ENCODE assay signal across 31 cellular contexts in the genomic region with DNA sequence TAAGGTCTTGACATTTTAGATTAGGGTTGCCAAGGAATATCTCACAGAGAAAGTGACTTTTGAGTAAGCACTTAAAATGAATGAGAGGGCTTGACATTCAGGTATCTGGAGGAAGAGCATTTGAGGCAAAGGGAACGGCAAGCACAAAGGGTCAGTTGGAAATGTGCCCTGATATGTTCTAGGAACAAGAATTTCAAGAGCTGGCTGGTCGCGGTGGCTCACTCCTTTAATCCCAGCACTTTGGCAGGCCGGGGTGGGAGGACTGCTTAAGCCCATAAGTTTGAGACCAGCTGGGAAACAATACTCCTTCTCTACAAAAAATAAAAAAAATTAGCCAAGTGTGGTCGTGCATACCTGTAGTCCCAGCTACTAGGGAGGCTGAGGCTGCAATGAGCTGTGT. TPM values are rescaled to one million over a fixed set of nuclear protein-coding genes. Genes with fewer than 3 reads are reported as not detected.
DNase-seq lines count a peak whose midpoint lies in the region; ATAC-seq, FAIRE-seq and TF ChIP-seq lines count a peak whose summit lies in the region.
"Had no signal": no experiment of that assay in that cellular context is flagged by ENCODE, and none has a peak within 500 bp of the region (broad histone marks: within the 10 kb centered on the region; RNA-seq: fewer than 3 reads in every experiment).

No MANE protein-coding gene starts in this region.

- in situ Hi-C loops in K562 (cut with MboI) = no loop called here

- no peaks in the 10 kb centered on the region for H3K9me3 ChIP-seq in K562 (replicated peaks; ENCODE audit: control insufficient read depth, insufficient read depth, low read depth, low read length)
- H3K9me3 ChIP-seq in liver (ENCODE audit: control insufficient read depth in 4 of 4, low read length in 3 of 4) = no peaks in the 10 kb centered on the region
- no peaks in the 10 kb centered on the region for H3K9me3 ChIP-seq in stomach
- H3K9me3 ChIP-seq: pancreas, suprapubic skin had no signal

- no peaks in the 10 kb centered on the region for H3K27me3 Mint-ChIP-seq in activated CD4-positive, alpha-beta T cell treated with anti-CD3 and anti-CD28 coated beads, Interleukin-2, amount 10 ng/mL, durations not matched to agents 7 days and 5 days
- H3K27me3 Mint-ChIP-seq: activated CD4-positive, alpha-beta memory T cell treated with anti-CD3 and anti-CD28 coated beads, Interleukin-2, amount 10 ng/mL, durations not matched to agents 7 days and 5 days; IgD-negative memory B cell had no signal

- ATAC-seq in K562 (peak; percentile 44), HG03025 (IDR thresholded peaks at IDR 0.05; ENCODE audit: low FRiP score, unreplicated experiment) (no peak)

- H3K4me2 ChIP-seq in K562 (ENCODE audit: insufficient read depth, low read length) = peak overlapping the region; percentile 7; the same call in 1 of the 2 replicates
- H3K4me2 ChIP-seq: PC-9, smooth muscle cell had no signal

- H3K9me3 Mint-ChIP-seq in activated CD4-positive, alpha-beta T cell treated with anti-CD3 and anti-CD28 coated beads, Interleukin-2, amount 10 ng/mL, durations not matched to agents 7 days and 5 days = no peaks in the 10 kb centered on the region
- H3K9me3 Mint-ChIP-seq: activated CD4-positive, alpha-beta memory T cell treated with anti-CD3 and anti-CD28 coated beads, Interleukin-2, amount 10 ng/mL, durations not matched to agents 7 days and 5 days; IgD-negative memory B cell had no signal

- 27% methylated on average over 5 of the region's 5 CpGs for WGBS in K562 (ENCODE audit: insufficient coverage, low coverage, missing lambda C conversion rate)
- WGBS in liver = 43% methylated on average over 5 of the region's 5 CpGs
- WGBS in stomach, 5 donors = 19 to 36% (median 22%) methylated on average over 5 of the region's 5 CpGs

- peaks cover 5 to 9% of the 10 kb centered on the region in 2 experiments for H3K4me1 ChIP-seq in K562 (replicated peaks in 1 of 2; ENCODE audit: control insufficient read depth in 2 of 2, insufficient read depth in 2 of 2, low read length in 2 of 2)
- H3K4me1 ChIP-seq in liver (ENCODE audit: control insufficient read depth in 4 of 4, insufficient read depth in 4 of 4, low read length in 3 of 4) = peaks cover 3 to 44% (median 14%) of the 10 kb centered on the region in 4 donors
- H3K4me1 ChIP-seq in stomach = peaks cover 0 to 43% (median 26%) of the 10 kb centered on the region in 4 donors
- H3K4me1 ChIP-seq: suprapubic skin had no signal

- no peak overlapping the region for H3K4me3 Mint-ChIP-seq in activated CD4-positive, alpha-beta T cell treated with anti-CD3 and anti-CD28 coated beads, Interleukin-2, amount 10 ng/mL, durations not matched to agents 7 days and 5 days
- H3K4me3 Mint-ChIP-seq: activated CD4-positive, alpha-beta memory T cell treated with anti-CD3 and anti-CD28 coated beads, Interleukin-2, amount 10 ng/mL, durations not matched to agents 7 days and 5 days; CD14-positive monocyte had no signal

- H2AFZ ChIP-seq in K562 (ENCODE audit: low read depth, low read length) = no peak overlapping the region
- H2AFZ ChIP-seq: PC-9 had no signal

- CTCF ChIA-PET in K562 (lab: Yijun Ruan, JAX; ENCODE audit: low intra/inter-chr PET ratio) = no interaction called here
- CTCF ChIA-PET in activated CD4-positive, alpha-beta T cell treated with anti-CD3 and anti-CD28 coated beads, Interleukin-2, amount 10 ng/mL, durations not matched to agents 7 days and 5 days (lab: Charles Lee) = no interaction called here

- no peak for TF ChIP-seq EP300 in K562 (IDR thresholded peaks at IDR 0.05; ENCODE audit: low read length)
- TF ChIP-seq EP300 in stomach (IDR thresholded peaks at IDR 0.05) = no peak

- TF ChIP-seq POLR2A in K562 (conservative IDR thresholded peaks at IDR 0.05) = no peak
- TF ChIP-seq POLR2A in stomach (IDR thresholded peaks at IDR 0.05) = no peak

- TF ChIP-seq CTCF in K562 (IDR thresholded peaks at IDR 0.05 in 2 of 3, conservative IDR thresholded peaks at IDR 0.05 in 1 of 3; ENCODE audit: insufficient read depth in 2 of 3, low read depth in 1 of 3, low read length in 3 of 3) = no peak
- TF ChIP-seq CTCF in liver (IDR thresholded peaks at IDR 0.05; ENCODE audit: low read depth, low read length, missing input control) = no peak
- TF ChIP-seq CTCF in stomach (IDR thresholded peaks at IDR 0.05) = no peak

- H3K27ac ChIP-seq in K562 (ENCODE audit: extremely low read depth, low read depth, low read length) = peak overlapping the region; percentile 12; the same call in 1 of the 3 replicates
- peak overlapping the region; percentile 56 to 57 for H3K27ac ChIP-seq in liver (ENCODE audit: low read depth in 1 of 2, low read length in 2 of 2)
- H3K27ac ChIP-seq in stomach = peak overlapping the region in 2 of 5 donors; percentile 3 to 7
- H3K27ac ChIP-seq: coronary artery, pancreas, suprapubic skin had no signal

- H3K27ac Mint-ChIP-seq in activated CD4-positive, alpha-beta T cell treated with anti-CD3 and anti-CD28 coated beads, Interleukin-2, amount 10 ng/mL, durations not matched to agents 7 days and 5 days = no peak overlapping the region
- H3K27ac Mint-ChIP-seq: activated CD4-positive, alpha-beta memory T cell treated with anti-CD3 and anti-CD28 coated beads, Interleukin-2, amount 10 ng/mL, durations not matched to agents 7 days and 5 days; CD14-positive monocyte had no signal

- peaks cover 84% of the 10 kb centered on the region for H3K79me2 ChIP-seq in K562 (ENCODE audit: control insufficient read depth, insufficient read depth, low read length)

- POLR2A ChIA-PET in K562 (lab: Yijun Ruan, JAX) = interaction anchor here (0.7 kb wide), 1 partner anchor 309 kb away, joined by 3 read pairs; no protein-coding TSS in a partner anchor
- POLR2A ChIA-PET in activated CD4-positive, alpha-beta T cell treated with anti-CD3 and anti-CD28 coated beads, Interleukin-2, amount 10 ng/mL, durations not matched to agents 7 days and 5 days (lab: Charles Lee) = interaction anchor here (0.7 kb wide), 1 partner anchor 39 kb away, joined by 3 read pairs; no protein-coding TSS in a partner anchor

- H4K20me1 ChIP-seq in K562 (replicated peaks; ENCODE audit: control insufficient read depth, insufficient read depth, low read length) = no peaks in the 10 kb centered on the region

- intact Hi-C loops in K562 (cut with micrococcal nuclease) (loop anchor here (10.0 kb wide), 1 partner anchor 212 kb away; the partner anchor contains the start of gene INIP), stomach (cut with DNase I; ENCODE audit: low total_unique reads) (no loop called here)

- H3K4me3 ChIP-seq in K562 (no peak overlapping the region), liver (ENCODE audit: low read depth in 1 of 3, low read length in 3 of 3) (no peak overlapping the region), stomach (no peak overlapping the region)
- H3K4me3 ChIP-seq: coronary artery, pancreas, PC-9, smooth muscle cell, suprapubic skin had no signal

- BruUV-seq in K562 (replicated peaks; lab: Mats Ljungman, UMichigan) = no TSS peak

- H3K9ac ChIP-seq in K562 (ENCODE audit: insufficient read depth in 1 of 2, low read depth in 2 of 2, low read length in 2 of 2) (peak overlapping the region in 1 of 2 experiments; percentile 78; a peak in 1 of 4 replicates), liver (ENCODE audit: low read depth in 1 of 2, low read length in 2 of 2) (no peak overlapping the region)

- DNase-seq in NCI-H510A treated with DMSO at 0.1 percent for 48 hours (lab: John Stamatoyannopoulos, UW) = peak; percentile 30
- DNase-seq in NCI-H510A (lab: John Stamatoyannopoulos, UW) = no peak
- peak in 1 of 4 experiments; percentile 30 for DNase-seq in K562 (ENCODE audit: extremely low read depth in 1 of 4, low spot score in 3 of 4)
- peak; percentile 74 for DNase-seq in stomach
- DNase-seq in activated CD4-positive, alpha-beta T cell treated with anti-CD3 and anti-CD28 coated beads, Interleukin-2, amount 10 ng/mL, durations not matched to agents 7 days and 5 days = no peak
- no peak for DNase-seq in dermis blood vessel endothelial cell
- DNase-seq: 8988T; activated CD4-positive, alpha-beta memory T cell treated with anti-CD3 and anti-CD28 coated beads, Interleukin-2, amount 10 ng/mL, durations not matched to agents 7 days and 5 days; activated CD4-positive, CD25-positive, alpha-beta regulatory T cell treated with anti-CD3 and anti-CD28 coated beads, Interleukin-2, amount 50 U/mL, for 72 hours; activated CD8-positive, alpha-beta memory T cell treated with anti-CD3 and anti-CD28 coated beads, Interleukin-2, amount 50 U/mL, for 4 hours; activated naive CD4-positive, alpha-beta T cell treated with Interleukin-2 at 50 U/mL for 16 hours; effector memory CD4-positive, alpha-beta T cell; erythroblast; glutamatergic neuron; H7; NCI-H1092 treated with DMSO at 0.1 percent for 48 hours; NCI-H187 treated with DMSO at 0.1 percent for 48 hours; NCI-H2171 treated with DMSO at 0.1 percent for 48 hours; NCI-H524; pancreas; PC-9; retina; stimulated activated naive CD4-positive, alpha-beta T cell had no signal

- H3K36me3 ChIP-seq in K562 (ENCODE audit: control insufficient read depth, insufficient read depth, low read length) (0 out of 3 replicates have a peak, but pooled peaks cover 3% of the 10 kb centered on the region), liver (ENCODE audit: control insufficient read depth in 4 of 4, insufficient read depth in 3 of 4, low read depth in 1 of 4, low read length in 3 of 4) (no peaks in the 10 kb centered on the region), stomach (no peaks in the 10 kb centered on the region)
- H3K36me3 ChIP-seq: pancreas, suprapubic skin had no signal

- FAIRE-seq in K562 (lab: Jason Lieb, UNC) = no peak
- FAIRE-seq: GM18507, pancreas had no signal

- H3K4me1 Mint-ChIP-seq in activated CD4-positive, alpha-beta T cell treated with anti-CD3 and anti-CD28 coated beads, Interleukin-2, amount 10 ng/mL, durations not matched to agents 7 days and 5 days = peaks cover 1% of the 10 kb centered on the region
- H3K4me1 Mint-ChIP-seq: activated CD4-positive, alpha-beta memory T cell treated with anti-CD3 and anti-CD28 coated beads, Interleukin-2, amount 10 ng/mL, durations not matched to agents 7 days and 5 days; IgD-negative memory B cell had no signal

- TF ChIP-seq RAD21 in K562 (CRISPR knock-in tag; conservative IDR thresholded peaks at IDR 0.05 in 1 of 2, IDR thresholded peaks at IDR 0.05 in 1 of 2) (no peak), liver (IDR thresholded peaks at IDR 0.05) (no peak)

- no peaks in the 10 kb centered on the region for H3K36me3 Mint-ChIP-seq in activated CD4-positive, alpha-beta T cell treated with anti-CD3 and anti-CD28 coated beads, Interleukin-2, amount 10 ng/mL, durations not matched to agents 7 days and 5 days (ENCODE audit: low read depth)

- H3K9me1 ChIP-seq in K562 (ENCODE audit: control insufficient read depth, insufficient read depth, low read length) = no peaks in the 10 kb centered on the region

- no peaks in the 10 kb centered on the region for H3K27me3 ChIP-seq in K562 (ENCODE audit: control insufficient read depth in 2 of 2, insufficient read depth in 2 of 2, low read length in 2 of 2)
- H3K27me3 ChIP-seq in liver (ENCODE audit: control insufficient read depth in 4 of 4, insufficient read depth in 4 of 4, low read length in 3 of 4) = no peaks in the 10 kb centered on the region
- H3K27me3 ChIP-seq in stomach = no peaks in the 10 kb centered on the region
- H3K27me3 ChIP-seq: pancreas, suprapubic skin had no signal

RNA-seq across cellular contexts. Expression of gene KIAA1958, which starts 16.5 kb away (rescaled TPM):
- 49.8 and 66.2 TPM in 2 replicates for total RNA-seq in K562 (2011; cell fraction: chromatin; rRNA removed; ENCODE audit: low replicate concordance)
- 22.5 and 29.5 TPM in 2 replicates for total RNA-seq in K562 (2011; cell fraction: nucleolus; rRNA removed)
- 30.6 and 35.2 TPM in 2 replicates for total RNA-seq in K562 (2011; cell fraction: nucleoplasm; rRNA removed)
- total RNA-seq in K562 (2014; rRNA removed) (5.8 and 5.9 TPM in 2 replicates), K562 (2014; rRNA removed; fragmentation: Illumina TruSeq; extraction: Trizol) (10.2 and 10.8 TPM in 2 replicates), K562 (2015; rRNA removed; fragmentation: Illumina TruSeq; extraction: Trizol) (10.1 TPM in 2 replicates), K562 (2021) (14.4 and 16.0 TPM in 2 replicates), liver (1 to 10 TPM; 4.5 to 7.1 TPM), stomach (10 to 100 TPM; 11.7 to 77.7 (median 19.4) TPM), dermis blood vessel endothelial cell (2.0 and 3.6 TPM in 2 replicates)
- polyA plus RNA-seq in K562 (2011; rRNA removed) (10.5 and 13.2 TPM in 2 replicates), K562 (2014; fragmentation: Illumina TruSeq; extraction: Trizol) (11.6 and 12.8 TPM in 2 replicates), K562 (2014; fragmentation: Nextera tagmentation; extraction: Ambion mirVana) (1 to 10 TPM; 1.1 to 2.6 TPM), K562 (2014; rRNA removed) (5.2 and 5.9 TPM in 2 replicates), liver (1 to 10 TPM in 1 of 2 donors, under 1 TPM in 1; 0.99 to 2.1 TPM), stomach (1 to 10 TPM in 2 of 3 donors, under 1 TPM in 1; 0.60 to 2.8 (median 2.4) TPM)
- 8.3 and 14.3 TPM in 2 replicates for polyA plus RNA-seq in K562 (2011; cell fraction: cytosol; rRNA removed)
- polyA plus RNA-seq in K562 (2011; cell fraction: nucleus; rRNA removed) = 17.4 and 19.9 TPM in 2 replicates
- 5.3 and 6.2 TPM in 2 replicates for polyA plus RNA-seq in K562 (2012)
- polyA minus RNA-seq in K562 (2011; rRNA and poly(A)+ RNA removed) = 52.8 and 56.9 TPM in 2 replicates
- polyA minus RNA-seq in K562 (2011; cell fraction: cytosol; rRNA and poly(A)+ RNA removed) = 33.8 and 39.5 TPM in 2 replicates
- polyA minus RNA-seq in K562 (2011; cell fraction: nucleus; rRNA and poly(A)+ RNA removed) = 24.6 and 45.3 TPM in 2 replicates
- total RNA-seq in activated CD4-positive, alpha-beta T cell treated with anti-CD3 and anti-CD28 coated beads, Interleukin-2, amount 10 ng/mL, durations not matched to agents 7 days and 5 days = 1 to 10 TPM; 6.5 to 6.8 TPM

Comparison
In these comparisons a context has a peak if more than half of its experiments do, and no peak if none do; other contexts are left out.
1. DNase-seq: peak in NCI-H510A treated with DMSO at 0.1 percent for 48 hours (single experiment) and stomach (single experiment); none in NCI-H510A (single experiment), activated CD4-positive, alpha-beta T cell treated with anti-CD3 and anti-CD28 coated beads, Interleukin-2, amount 10 ng/mL, durations not matched to agents 7 days and 5 days (single experiment) and dermis blood vessel endothelial cell (single experiment).